ENCODE assay signal across 10 cellular contexts in the genomic region with DNA sequence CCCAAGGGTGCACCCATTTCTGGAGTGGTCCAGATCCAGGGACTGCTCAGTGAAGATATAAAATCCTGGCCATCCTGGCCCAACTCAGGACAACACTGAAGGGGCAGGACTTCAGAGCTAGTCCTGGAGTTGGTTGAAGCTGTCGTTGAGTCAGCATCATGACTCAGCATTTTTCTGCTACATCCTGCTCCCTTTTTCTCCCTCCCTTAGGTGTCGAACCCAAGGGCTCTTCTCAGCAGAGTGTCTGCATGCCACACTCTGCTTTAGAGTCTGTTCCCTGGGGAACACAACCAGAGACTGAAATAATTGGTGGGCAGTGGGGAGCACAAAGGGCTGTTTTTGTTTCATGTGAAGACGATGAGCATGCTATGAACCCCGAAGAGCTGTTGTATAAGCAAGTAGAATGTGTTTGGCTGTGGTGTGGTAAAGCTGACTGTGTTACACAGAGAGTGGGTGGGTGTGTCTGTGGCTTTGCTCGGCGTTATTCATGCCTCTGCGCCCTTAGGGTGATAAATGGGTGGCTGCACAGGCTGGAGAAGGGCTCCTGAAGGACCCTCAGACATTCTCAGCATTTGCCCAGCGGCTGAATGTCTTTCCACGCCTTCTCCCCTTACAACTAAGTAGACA.
DNase-seq lines count a peak whose midpoint lies in the region; ATAC-seq and TF ChIP-seq lines count a peak whose summit lies in the region.
"Had no signal": no experiment of that assay in that cellular context is flagged by ENCODE, and none has a peak within 500 bp of the region (broad histone marks: within the 10 kb centered on the region; RNA-seq: fewer than 3 reads in every experiment).

No MANE protein-coding gene starts in this region.

- H3K27ac ChIP-seq in brain microvascular endothelial cell (peak overlapping the region; percentile 3), uterus (no peak overlapping the region)

- ATAC-seq in GM21360 (IDR thresholded peaks at IDR 0.05; ENCODE audit: unreplicated experiment): no peak
- no peak for ATAC-seq in HG03442 (IDR thresholded peaks at IDR 0.05; ENCODE audit: unreplicated experiment)

- DNase-seq in NCI-H82 (lab: John Stamatoyannopoulos, UW) (peak; percentile 31), NCI-H82 treated with DMSO at 0.1 percent for 48 hours (lab: John Stamatoyannopoulos, UW; ENCODE audit: unreplicated experiment) (no peak), LHCN-M2 (ENCODE audit: low read depth) (peak; percentile 91), brain microvascular endothelial cell (peak; percentile 84), uterus (no peak)
- DNase-seq: activated B cell treated with CpG ODN at 0.5 μM for 24 hours had no signal

- no peaks in the 10 kb centered on the region for H3K36me3 Mint-ChIP-seq in nephron (ENCODE audit: low read depth)

- no peaks in the 10 kb centered on the region for H3K9me3 ChIP-seq in uterus

- TF ChIP-seq CTCF in brain microvascular endothelial cell (IDR thresholded peaks at IDR 0.05; ENCODE audit: low read depth, low read length, missing control alignments): no peak
- TF ChIP-seq CTCF in nephron (IDR thresholded peaks at IDR 0.05; ENCODE audit: unreplicated experiment in 3 of 3): no peak
- no peak for TF ChIP-seq CTCF in uterus (IDR thresholded peaks at IDR 0.05)

- H3K4me3 ChIP-seq in brain microvascular endothelial cell (ENCODE audit: low read depth, low read length) (peak overlapping the region; percentile 46), uterus (no peak overlapping the region)
- H3K4me3 ChIP-seq: skin epidermis had no signal

- no peak for TF ChIP-seq POLR2A in uterus (IDR thresholded peaks at IDR 0.05)

- H3K27me3 ChIP-seq in brain microvascular endothelial cell (replicated peaks): no peaks in the 10 kb centered on the region
- H3K27me3 ChIP-seq in uterus: no peaks in the 10 kb centered on the region

- no peaks in the 10 kb centered on the region for H3K36me3 ChIP-seq in brain microvascular endothelial cell (replicated peaks)
- no peaks in the 10 kb centered on the region for H3K36me3 ChIP-seq in uterus

- no peaks in the 10 kb centered on the region for H3K4me1 ChIP-seq in uterus

- peak overlapping the region in 2 of 3 experiments; percentile 3 to 38 for H3K4me3 Mint-ChIP-seq in nephron
- H3K4me3 Mint-ChIP-seq: activated B cell treated with CpG ODN at 0.5 μM for 24 hours had no signal

- H3K4me1 Mint-ChIP-seq in nephron: peaks cover 50% of the 10 kb centered on the region

- peak overlapping the region; percentile 57 to 79 (median 61) for H3K27ac Mint-ChIP-seq in nephron
- H3K27ac Mint-ChIP-seq: activated B cell treated with CpG ODN at 0.5 μM for 24 hours had no signal

- no peaks in the 10 kb centered on the region for H3K9me3 Mint-ChIP-seq in nephron
- H3K9me3 Mint-ChIP-seq: activated B cell treated with CpG ODN at 0.5 μM for 24 hours had no signal

- intact Hi-C loops in uterus (cut with DNase I; ENCODE audit: low total_unique reads): no loop called here

- H3K27me3 Mint-ChIP-seq in nephron (ENCODE audit: low read depth): no peaks in the 10 kb centered on the region
- H3K27me3 Mint-ChIP-seq: activated B cell treated with CpG ODN at 0.5 μM for 24 hours had no signal

- in situ Hi-C loops in brain microvascular endothelial cell (cut with HindIII; ENCODE audit: low pct_ligation_motif_present, low sequenced_read_pairs): no loop called here

Comparison
In these comparisons a context has a peak if more than half of its experiments do, and no peak if none do; other contexts are left out.
1. DNase-seq: peak in NCI-H82 (single experiment), LHCN-M2 (single experiment) and brain microvascular endothelial cell (single experiment); none in NCI-H82 treated with DMSO at 0.1 percent for 48 hours (single experiment) and uterus (0 of 2).